In genomic region chr10:118734477-118734876, GRCh38 we compare ENCODE assay signal across 1 cellular context.
TF ChIP-seq lines count a peak whose summit lies in the region.

No MANE protein-coding gene starts in this region.

TF ChIP-seq in SK-N-SH, 30 proteins besides CTCF, POLR2A, EP300 and RAD21 (continued from another document):
- TF ChIP-seq ZBTB33 (IDR thresholded peaks at IDR 0.05; ENCODE audit: borderline replicate concordance, low read depth) (no peak), PBX3 (IDR thresholded peaks at IDR 0.05) (no peak), FOXJ3 (CRISPR knock-in tag; IDR thresholded peaks at IDR 0.05) (no peak), EZH2phosphoT487 (IDR thresholded peaks at IDR 0.05; ENCODE audit: borderline replicate concordance, low read depth) (no peak), FOSL2 (IDR thresholded peaks at IDR 0.05; ENCODE audit: borderline replicate concordance, low read depth) (no peak), USF2 (IDR thresholded peaks at IDR 0.05; ENCODE audit: borderline replicate concordance, low read depth, low read length) (no peak), MXI1 (IDR thresholded peaks at IDR 0.05; ENCODE audit: low read depth, low read length) (no peak), SIN3A (IDR thresholded peaks at IDR 0.05; ENCODE audit: borderline replicate concordance, low read depth, low read length) (no peak)
